Comparison of ENCODE assay signal across 17 cellular contexts in genomic region chr15:74174966-74175270, GRCh38. TPM values are rescaled to one million over a fixed set of nuclear protein-coding genes. Genes with fewer than 3 reads are reported as not detected.
A peak's percentile ranks its signal among the peaks of the same experiment; 100 is the strongest.
DNase-seq lines count a peak whose midpoint lies in the region; FAIRE-seq and TF ChIP-seq lines count a peak whose summit lies in the region.
"Had no signal": no experiment of that assay in that cellular context is flagged by ENCODE, and none has a peak within 500 bp of the region (broad histone marks: within the 10 kb centered on the region; RNA-seq: fewer than 3 reads in every experiment).

No MANE protein-coding gene starts in this region.

- POLR2A ChIA-PET in BJ (lab: Charles Lee): no interaction called here
- POLR2A ChIA-PET in GM10248 (lab: Yijun Ruan, JAX): no interaction called here

- WGBS in smooth muscle cell (ENCODE audit: low lambda C conversion rate): 92% methylated on average over 14 of the region's 14 CpGs

- H3K27ac ChIP-seq in kidney (ENCODE audit: low read depth in 2 of 2, low read length in 2 of 2) (no peak overlapping the region), smooth muscle cell (ENCODE audit: low read depth) (peak overlapping the region; percentile 71)
- H3K27ac ChIP-seq: BLaER1, neural progenitor cell had no signal

- no peaks in the 10 kb centered on the region for H4K20me1 ChIP-seq in smooth muscle cell (ENCODE audit: low read depth)
- H4K20me1 ChIP-seq: BLaER1 had no signal

- peaks cover 3 to 34% of the 10 kb centered on the region in 2 donors for H3K4me1 ChIP-seq in kidney (ENCODE audit: control insufficient read depth in 1 of 2, insufficient read depth in 1 of 2, low read depth in 1 of 2, low read length in 2 of 2)
- H3K4me1 ChIP-seq in smooth muscle cell (ENCODE audit: low read depth): peaks cover 44% of the 10 kb centered on the region
- H3K4me1 ChIP-seq: BLaER1 had no signal

- H3K4me3 ChIP-seq in BJ (ENCODE audit: low read depth, low read length) (peak overlapping the region; percentile 39; the same call in 1 of the 2 replicates), astrocyte of the spinal cord (ENCODE audit: low read depth, low read length) (peak overlapping the region; percentile 41), kidney (ENCODE audit: low read length in 2 of 2) (peak overlapping the region in 1 of 2 donors; percentile 21), smooth muscle cell (no peak overlapping the region)
- H3K4me3 ChIP-seq: BLaER1, lung, neural progenitor cell had no signal

- CTCF ChIA-PET in BJ (lab: Yijun Ruan, JAX): interaction anchor here (0.6 to 1.3 kb wide), 5 partner anchors 42 to 148 kb away, joined by 3 to 4 read pairs (median 3); no protein-coding TSS in a partner anchor
- CTCF ChIA-PET in GM10248 (lab: Yijun Ruan, JAX): interaction anchor here (1.3 to 1.4 kb wide), 2 partner anchors 10 to 136 kb away, joined by 3 to 5 read pairs; no protein-coding TSS in a partner anchor

- H3K79me2 ChIP-seq in smooth muscle cell (ENCODE audit: low read depth): no peaks in the 10 kb centered on the region

- peaks cover 52% of the 10 kb centered on the region for H3F3A ChIP-seq in smooth muscle cell (ENCODE audit: low read depth)

- no peaks in the 10 kb centered on the region; the same call in 1 of the 2 replicates for H3K36me3 ChIP-seq in BJ (ENCODE audit: control insufficient read depth, insufficient read depth, low read length)
- H3K36me3 ChIP-seq in kidney (ENCODE audit: control insufficient read depth in 1 of 2, insufficient read depth in 2 of 2, low read length in 2 of 2): no peaks in the 10 kb centered on the region
- no peaks in the 10 kb centered on the region for H3K36me3 ChIP-seq in smooth muscle cell (ENCODE audit: low read depth)
- H3K36me3 ChIP-seq: BLaER1, neural progenitor cell had no signal

- H3K9ac ChIP-seq in kidney (ENCODE audit: low read length in 2 of 2) (peak overlapping the region in 1 of 2 donors; percentile 7), smooth muscle cell (ENCODE audit: low read depth) (no peak overlapping the region)
- H3K9ac ChIP-seq: BLaER1, neural progenitor cell had no signal

- no peak for TF ChIP-seq CTCF in BJ (IDR thresholded peaks at IDR 0.05; ENCODE audit: insufficient read depth, low read depth, low read length)
- no peak for TF ChIP-seq CTCF in astrocyte of the spinal cord (IDR thresholded peaks at IDR 0.05; ENCODE audit: low read depth, low read length)
- no peak for TF ChIP-seq CTCF in kidney (IDR thresholded peaks at IDR 0.05; ENCODE audit: borderline replicate concordance, extremely low read depth, insufficient read depth)
- TF ChIP-seq CTCF in smooth muscle cell (IDR thresholded peaks at IDR 0.05; ENCODE audit: borderline replicate concordance, insufficient read depth, poor library complexity, severe bottlenecking): no peak
- no peak for TF ChIP-seq CTCF in GM13977 (IDR thresholded peaks at IDR 0.05; ENCODE audit: extremely low read depth, insufficient read depth, missing control alignments)
- no peak for TF ChIP-seq CTCF in GM10248 (IDR thresholded peaks at IDR 0.05; ENCODE audit: control extremely low read depth, extremely low read depth, low read depth, missing control alignments)

- in situ Hi-C loops in astrocyte of the spinal cord (cut with HindIII; ENCODE audit: low sequenced_read_pairs): no loop called here
- in situ Hi-C loops in GM13977 (cut with MboI; ENCODE audit: low pct_unique_long_range_greater_than_20kb, low sequenced_read_pairs, unreplicated experiment): no loop called here

- H3K9me3 ChIP-seq in kidney (ENCODE audit: control insufficient read depth in 1 of 2, low read length in 2 of 2) (no peaks in the 10 kb centered on the region), smooth muscle cell (replicated peaks; ENCODE audit: low read depth) (no peaks in the 10 kb centered on the region)
- H3K9me3 ChIP-seq: BLaER1 had no signal

- FAIRE-seq in kidney (lab: Jason Lieb, UNC): no peak

- intact Hi-C loops in kidney (cut with DNase I): no loop called here

- DNase-seq in BJ (ENCODE audit: low read depth) (no peak), astrocyte of the spinal cord (ENCODE audit: low read depth, low spot score) (no peak), kidney (peak; percentile 72), smooth muscle cell (lab: John Stamatoyannopoulos, UW; ENCODE audit: unreplicated experiment) (no peak), GM13977 (ENCODE audit: low spot score) (no peak), 8988T (no peak), GM10248 (ENCODE audit: extremely low spot score) (no peak), T-helper 9 cell (no peak)
- DNase-seq: activated CD4-positive, CD25-positive, alpha-beta regulatory T cell; activated CD8-positive, alpha-beta memory T cell treated with anti-CD3 and anti-CD28 coated beads, Interleukin-2, amount 50 U/mL, for 4 hours; activated naive CD4-positive, alpha-beta T cell; effector CD4-positive, alpha-beta T cell; NCI-H1048; NCI-H748 treated with DMSO at 0.1 percent for 48 hours had no signal

- H2AFZ ChIP-seq in smooth muscle cell (ENCODE audit: low read depth): no peak overlapping the region
- H2AFZ ChIP-seq: neural progenitor cell had no signal

- peak overlapping the region; percentile 63 for H3K4me2 ChIP-seq in smooth muscle cell
- H3K4me2 ChIP-seq: BLaER1, neural progenitor cell had no signal

- H3K27me3 ChIP-seq in BJ (ENCODE audit: control insufficient read depth, insufficient read depth, low read length): no peaks in the 10 kb centered on the region
- H3K27me3 ChIP-seq in smooth muscle cell (ENCODE audit: low read depth): no peaks in the 10 kb centered on the region
- H3K27me3 ChIP-seq: BLaER1, neural progenitor cell had no signal

RNA-seq across cellular contexts. Expression of gene ISLR, which starts 1.4 kb away (rescaled TPM):
- 33.7 and 64.0 TPM in 2 replicates for polyA plus RNA-seq in BJ (2011; rRNA removed)
- polyA minus RNA-seq in BJ (2011; rRNA and poly(A)+ RNA removed): 17.2 and 20.8 TPM in 2 replicates
- 30.2 TPM for total RNA-seq in kidney
- 18.8 TPM for polyA plus RNA-seq in kidney (ENCODE audit: insufficient read depth, low read depth, low replicate concordance)
- total RNA-seq in smooth muscle cell: 67.3 and 119 TPM in 2 replicates
- 93.3 and 130 TPM in 2 replicates for polyA plus RNA-seq in smooth muscle cell

RNA-seq across cellular contexts. Expression of gene STRA6, which starts 27.7 kb away (rescaled TPM):
- 8.9 and 10.9 TPM in 2 replicates for polyA plus RNA-seq in BJ (2011; rRNA removed)
- polyA minus RNA-seq in BJ (2011; rRNA and poly(A)+ RNA removed): 7.6 and 10.2 TPM in 2 replicates
- 2.0 TPM for total RNA-seq in kidney
- 31.9 TPM for polyA plus RNA-seq in kidney (ENCODE audit: insufficient read depth, low read depth, low replicate concordance)
- 111 and 124 TPM in 2 replicates for total RNA-seq in smooth muscle cell
- polyA plus RNA-seq in smooth muscle cell: 237 and 253 TPM in 2 replicates

RNA-seq across cellular contexts. Expression of gene ISLR2, which starts 44.5 kb away (rescaled TPM):
- polyA plus RNA-seq in BJ (2011; rRNA removed) (0.02 TPM in 2 replicates), kidney (ENCODE audit: insufficient read depth, low read depth, low replicate concordance) (0.13 TPM), smooth muscle cell (2.0 and 3.0 TPM in 2 replicates)
- polyA minus RNA-seq in BJ (2011; rRNA and poly(A)+ RNA removed): 0.05 TPM in 1 of 2 replicates, not detected in the other
- total RNA-seq in kidney (1.1 TPM), smooth muscle cell (3.8 and 5.2 TPM in 2 replicates)
